Comparison of ENCODE assay signal across 2 cellular contexts in the genomic region with DNA sequence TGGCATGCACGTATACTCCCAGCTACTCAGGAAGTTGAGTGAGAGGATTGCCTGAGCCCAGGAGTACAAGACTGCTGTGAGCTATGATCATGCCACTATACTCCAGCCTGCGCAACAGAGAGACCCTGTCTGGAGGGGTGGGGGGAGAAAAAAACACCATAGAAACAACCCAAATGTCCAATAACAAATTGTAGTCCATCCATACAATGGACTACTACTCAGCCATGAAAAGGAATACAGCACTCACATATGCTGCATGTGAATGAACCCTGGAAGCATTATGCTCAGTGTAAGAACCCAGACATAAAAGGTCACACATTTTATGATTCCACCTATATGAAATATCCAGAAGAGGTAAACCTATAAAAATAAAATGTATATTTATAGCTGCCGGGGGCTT.
TF ChIP-seq lines count a peak whose summit lies in the region.

No MANE protein-coding gene starts in this region.

TF ChIP-seq in HEK293, 187 proteins besides CTCF, POLR2A, EP300 and RAD21:
- peak; percentile 97 for TF ChIP-seq ZNF146 (tag by site-specific recombination; IDR thresholded peaks at IDR 0.05)
- TF ChIP-seq ZNF354C (tag by site-specific recombination; IDR thresholded peaks at IDR 0.05; ENCODE audit: borderline replicate concordance, low read depth), result no peak

TF ChIP-seq in K562, 482 proteins besides CTCF, POLR2A, EP300 and RAD21:
- TF ChIP-seq BCOR (IDR thresholded peaks at IDR 0.05) (peak; percentile 17; the same call in 1 of the 2 replicates), ZNF146 (CRISPR knock-in tag; IDR thresholded peaks at IDR 0.05; ENCODE audit: unreplicated experiment) (peak; percentile 92), MAFF (IDR thresholded peaks at IDR 0.05; ENCODE audit: low read length) (no peak)
